8 cellular contexts compared by ENCODE assay signal in the genomic region with DNA sequence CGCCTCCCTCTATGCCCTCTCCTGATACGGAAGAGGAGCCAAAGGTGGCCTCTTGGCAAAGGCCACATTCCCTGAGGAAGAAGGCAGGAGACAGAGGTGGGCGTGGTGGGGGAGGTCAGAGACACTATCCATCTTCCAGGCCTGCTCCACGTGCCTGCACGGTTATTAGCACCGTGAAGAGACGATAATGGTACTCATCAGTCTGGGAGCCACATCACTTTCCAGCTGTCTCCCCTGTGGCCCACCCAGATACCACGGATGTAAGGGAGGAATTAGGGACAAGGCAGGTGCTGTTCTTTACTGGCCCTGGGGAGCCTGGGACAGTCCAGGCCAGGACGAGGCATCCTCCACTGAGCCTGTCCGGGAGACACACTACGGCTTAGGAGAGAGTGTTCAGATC.
"Had no signal": no experiment of that assay in that cellular context is flagged by ENCODE, and none has a peak within 500 bp of the region (broad histone marks: within the 10 kb centered on the region; RNA-seq: fewer than 3 reads in every experiment).

No MANE protein-coding gene starts in this region.

- DNase-seq: H7, HFFc6 had no signal

- H3K4me3 Mint-ChIP-seq: GM23338, HFFc6 had no signal

- H3K36me3 ChIP-seq: HAP-1 had no signal

- FAIRE-seq: HepG2, K562 had no signal

- ATAC-seq: HCT116, HepG2, K562 had no signal

- H3K27ac ChIP-seq: HL-60 had no signal

- H3K9me3 ChIP-seq: HAP-1 had no signal

- H3K4me3 ChIP-seq: GM23338, HAP-1, K562 had no signal

- H3K27ac Mint-ChIP-seq: GM23338, HFFc6 had no signal

- H3K9me3 Mint-ChIP-seq: GM23338, HFFc6 had no signal

- H3K4me1 ChIP-seq: HAP-1 had no signal

- H2AFZ ChIP-seq: GM23338 had no signal
